25 cellular contexts compared by ENCODE assay signal in genomic region chr9:135615666-135616620, GRCh38. TPM values are rescaled to one million over a fixed set of nuclear protein-coding genes. Genes with fewer than 3 reads are reported as not detected.
DNase-seq lines count a peak whose midpoint lies in the region; ATAC-seq and TF ChIP-seq lines count a peak whose summit lies in the region.
"Had no signal": no experiment of that assay in that cellular context is flagged by ENCODE, and none has a peak within 500 bp of the region (broad histone marks: within the 10 kb centered on the region; RNA-seq: fewer than 3 reads in every experiment).

No MANE protein-coding gene starts in this region.

- TF ChIP-seq CTCF in endodermal cell (conservative IDR thresholded peaks at IDR 0.05) (peak; percentile 62), type B pancreatic cell (conservative IDR thresholded peaks at IDR 0.05) (no peak)

- ATAC-seq in activated CD8-positive, alpha-beta memory T cell treated with anti-CD3 and anti-CD28 coated beads, Interleukin-2, amount 10 ng/mL, durations not matched to agents 7 days and 5 days = no peak
- ATAC-seq in HG03469 (IDR thresholded peaks at IDR 0.05; ENCODE audit: unreplicated experiment) = no peak
- no peak for ATAC-seq in HG02798 (IDR thresholded peaks at IDR 0.05; ENCODE audit: poor library complexity, unreplicated experiment)

- DNase-seq in activated CD8-positive, alpha-beta memory T cell treated with anti-CD3 and anti-CD28 coated beads, Interleukin-2, amount 10 ng/mL, durations not matched to agents 7 days and 5 days = peak; percentile 33
- DNase-seq in activated CD8-positive, alpha-beta memory T cell treated with anti-CD3 and anti-CD28 coated beads, Interleukin-2, amount 50 U/mL, for 48 hours = no peak
- peak; percentile 11 for DNase-seq in MG63
- DNase-seq in endodermal cell = peak; percentile 65
- DNase-seq in type B pancreatic cell (ENCODE audit: extremely low spot score, unreplicated experiment) = peak; percentile 62
- no peak for DNase-seq in effector CD8-positive, alpha-beta T cell (lab: John Stamatoyannopoulos, UW)
- DNase-seq: activated CD4-positive, alpha-beta T cell treated with anti-CD3 and anti-CD28 coated beads, Interleukin-2, amount 10 ng/mL, durations not matched to agents 7 days and 5 days; activated effector memory CD4-positive, alpha-beta T cell treated with anti-CD3 and anti-CD28 coated beads, Interleukin-2, amount 50 U/mL, for 16 hours; CD4-positive, CD25-positive, alpha-beta regulatory T cell; DMS79 treated with DMSO at 0.1 percent for 48 hours; NCI-H1436 treated with DMSO at 0.1 percent for 48 hours; NCI-H82; stimulated activated CD4-positive, alpha-beta T cell treated with anti-CD3 and anti-CD28 coated beads, Interleukin-4, amount 100 ng/mL, for 1 hour had no signal

- no peak overlapping the region for H3K4me3 ChIP-seq in MG63
- no peak overlapping the region for H3K4me3 ChIP-seq in endodermal cell (ENCODE audit: low read length)
- H3K4me3 ChIP-seq: smooth muscle cell had no signal

- H3K36me3 Mint-ChIP-seq in activated CD8-positive, alpha-beta memory T cell treated with anti-CD3 and anti-CD28 coated beads, Interleukin-2, amount 10 ng/mL, durations not matched to agents 7 days and 5 days = no peaks in the 10 kb centered on the region
- no peaks in the 10 kb centered on the region for H3K36me3 Mint-ChIP-seq in endodermal cell (ENCODE audit: low read depth)
- no peaks in the 10 kb centered on the region for H3K36me3 Mint-ChIP-seq in type B pancreatic cell
- H3K36me3 Mint-ChIP-seq: CD4-positive, CD25-positive, alpha-beta regulatory T cell had no signal

- H3K4me1 Mint-ChIP-seq in activated CD8-positive, alpha-beta memory T cell treated with anti-CD3 and anti-CD28 coated beads, Interleukin-2, amount 10 ng/mL, durations not matched to agents 7 days and 5 days = no peaks in the 10 kb centered on the region
- H3K4me1 Mint-ChIP-seq in endodermal cell (no peaks in the 10 kb centered on the region), type B pancreatic cell (ENCODE audit: unreplicated experiment) (peaks cover 3% of the 10 kb centered on the region)
- H3K4me1 Mint-ChIP-seq: activated CD4-positive, alpha-beta T cell treated with anti-CD3 and anti-CD28 coated beads, Interleukin-2, amount 10 ng/mL, durations not matched to agents 7 days and 5 days; CD4-positive, CD25-positive, alpha-beta regulatory T cell; nephron had no signal

- CTCF ChIA-PET in activated CD8-positive, alpha-beta memory T cell treated with anti-CD3 and anti-CD28 coated beads, Interleukin-2, amount 10 ng/mL, durations not matched to agents 7 days and 5 days (lab: Charles Lee) = no interaction called here

- peaks cover 2% of the 10 kb centered on the region for H3K27me3 Mint-ChIP-seq in activated CD8-positive, alpha-beta memory T cell treated with anti-CD3 and anti-CD28 coated beads, Interleukin-2, amount 10 ng/mL, durations not matched to agents 7 days and 5 days
- H3K27me3 Mint-ChIP-seq in endodermal cell (ENCODE audit: insufficient read depth) = no peaks in the 10 kb centered on the region
- peaks cover 12% of the 10 kb centered on the region for H3K27me3 Mint-ChIP-seq in type B pancreatic cell
- H3K27me3 Mint-ChIP-seq: activated CD4-positive, alpha-beta T cell treated with anti-CD3 and anti-CD28 coated beads, Interleukin-2, amount 10 ng/mL, durations not matched to agents 7 days and 5 days; CD4-positive, CD25-positive, alpha-beta regulatory T cell had no signal

- no peaks in the 10 kb centered on the region for H3K9me3 ChIP-seq in MG63
- H3K9me3 ChIP-seq in endodermal cell (ENCODE audit: control insufficient read depth, low read length) = no peaks in the 10 kb centered on the region

- no peaks in the 10 kb centered on the region for H3K4me1 ChIP-seq in endodermal cell (ENCODE audit: control insufficient read depth, insufficient read depth, low read length)

- H3K4me3 Mint-ChIP-seq in activated CD8-positive, alpha-beta memory T cell treated with anti-CD3 and anti-CD28 coated beads, Interleukin-2, amount 10 ng/mL, durations not matched to agents 7 days and 5 days = no peak overlapping the region
- no peak overlapping the region for H3K4me3 Mint-ChIP-seq in endodermal cell
- no peak overlapping the region for H3K4me3 Mint-ChIP-seq in type B pancreatic cell
- H3K4me3 Mint-ChIP-seq: activated CD4-positive, alpha-beta T cell treated with anti-CD3 and anti-CD28 coated beads, Interleukin-2, amount 10 ng/mL, durations not matched to agents 7 days and 5 days; CD4-positive, CD25-positive, alpha-beta regulatory T cell; dendritic cell treated with granulocyte-macrophage colony-stimulating factor and Interleukin-4, amounts not matched to agents 40 ng/mL and 50 ng/mL, for 4 days; nephron had no signal

- WGBS in endodermal cell (ENCODE audit: insufficient coverage in 1 of 2, insufficient read length in 1 of 2), 2 experiments = 86 to 88% methylated on average over 24 to 31 of the region's 31 CpGs

- H3K27ac ChIP-seq in endodermal cell (ENCODE audit: low read depth, low read length) = no peak overlapping the region
- H3K27ac ChIP-seq: epithelial cell of prostate had no signal

- no peak overlapping the region for H3K27ac Mint-ChIP-seq in activated CD8-positive, alpha-beta memory T cell treated with anti-CD3 and anti-CD28 coated beads, Interleukin-2, amount 10 ng/mL, durations not matched to agents 7 days and 5 days
- H3K27ac Mint-ChIP-seq in endodermal cell (no peak overlapping the region), type B pancreatic cell (peak overlapping the region; percentile 73)
- H3K27ac Mint-ChIP-seq: activated CD4-positive, alpha-beta T cell treated with anti-CD3 and anti-CD28 coated beads, Interleukin-2, amount 10 ng/mL, durations not matched to agents 7 days and 5 days; CD4-positive, CD25-positive, alpha-beta regulatory T cell; dendritic cell treated with granulocyte-macrophage colony-stimulating factor and Interleukin-4, amounts not matched to agents 40 ng/mL and 50 ng/mL, for 4 days; nephron had no signal

- H3K9me3 Mint-ChIP-seq in activated CD8-positive, alpha-beta memory T cell treated with anti-CD3 and anti-CD28 coated beads, Interleukin-2, amount 10 ng/mL, durations not matched to agents 7 days and 5 days (ENCODE audit: low read depth) = no peaks in the 10 kb centered on the region
- H3K9me3 Mint-ChIP-seq in endodermal cell (peaks cover 7% of the 10 kb centered on the region), type B pancreatic cell (no peaks in the 10 kb centered on the region)
- H3K9me3 Mint-ChIP-seq: activated CD4-positive, alpha-beta T cell treated with anti-CD3 and anti-CD28 coated beads, Interleukin-2, amount 10 ng/mL, durations not matched to agents 7 days and 5 days; dendritic cell treated with granulocyte-macrophage colony-stimulating factor and Interleukin-4, amounts not matched to agents 40 ng/mL and 50 ng/mL, for 4 days had no signal

- H3K9ac ChIP-seq in endodermal cell (ENCODE audit: extremely low read depth, low read length, poor library complexity, severe bottlenecking) = no peak overlapping the region

- H3K27me3 ChIP-seq in MG63 (no peaks in the 10 kb centered on the region; the same call in 1 of the 2 replicates), endodermal cell (ENCODE audit: control insufficient read depth, insufficient read depth, low read length, poor library complexity, severe bottlenecking) (no peaks in the 10 kb centered on the region)

- H3K36me3 ChIP-seq in MG63 (no peaks in the 10 kb centered on the region), endodermal cell (ENCODE audit: control insufficient read depth, insufficient read depth, low read length) (no peaks in the 10 kb centered on the region)

RNA-seq across cellular contexts. Expression of gene GLT6D1, which starts 23.4 kb away (rescaled TPM):
- total RNA-seq in activated CD8-positive, alpha-beta memory T cell treated with anti-CD3 and anti-CD28 coated beads, Interleukin-2, amount 10 ng/mL, durations not matched to agents 7 days and 5 days = not detected
- not detected in 2 replicates for total RNA-seq in MG63 (2014; rRNA removed; shearing (Covaris generic); ENCODE audit: low replicate concordance)
- under 1 TPM in 1 of 2 donors, not detected in 1; 0.60 TPM for total RNA-seq in endodermal cell
- not detected for polyA plus RNA-seq in endodermal cell (2013, experiment 1 of 2)
- not detected for polyA plus RNA-seq in endodermal cell (2013, experiment 2 of 2)
- total RNA-seq in type B pancreatic cell (ENCODE audit: low replicate concordance) = not detected in 2 replicates
- total RNA-seq: activated CD4-positive, alpha-beta T cell treated with anti-CD3 and anti-CD28 coated beads, Interleukin-2, amount 10 ng/mL, durations not matched to agents 7 days and 5 days; bronchial epithelial cell; CD4-positive, CD25-positive, alpha-beta regulatory T cell; frontal cortex; mesenteric fat pad; pulmonary artery endothelial cell; smooth muscle cell; ureter had no signal
- polyA plus RNA-seq: adipose tissue; CD4-positive, CD25-positive, alpha-beta regulatory T cell; smooth muscle cell had no signal

RNA-seq across cellular contexts. Expression of gene LCN9, which starts 47.2 kb away (rescaled TPM):
- not detected for total RNA-seq in activated CD8-positive, alpha-beta memory T cell treated with anti-CD3 and anti-CD28 coated beads, Interleukin-2, amount 10 ng/mL, durations not matched to agents 7 days and 5 days
- not detected in 2 replicates for total RNA-seq in MG63 (2014; rRNA removed; shearing (Covaris generic); ENCODE audit: low replicate concordance)
- total RNA-seq in endodermal cell (10 to 100 TPM in 1 of 2 donors, under 1 TPM in 1; 0.46 to 10.7 TPM), type B pancreatic cell (ENCODE audit: low replicate concordance) (1.1 and 2.0 TPM in 2 replicates)
- polyA plus RNA-seq in endodermal cell (2013, experiment 1 of 2) = not detected
- not detected for polyA plus RNA-seq in endodermal cell (2013, experiment 2 of 2)
- total RNA-seq: activated CD4-positive, alpha-beta T cell treated with anti-CD3 and anti-CD28 coated beads, Interleukin-2, amount 10 ng/mL, durations not matched to agents 7 days and 5 days; bronchial epithelial cell; CD4-positive, CD25-positive, alpha-beta regulatory T cell; frontal cortex; mesenteric fat pad; pulmonary artery endothelial cell; ureter had no signal
- polyA plus RNA-seq: CD4-positive, CD25-positive, alpha-beta regulatory T cell had no signal

RNA-seq across cellular contexts. Expression of gene PAEP, which starts 54.4 kb away (rescaled TPM):
- not detected for total RNA-seq in activated CD8-positive, alpha-beta memory T cell treated with anti-CD3 and anti-CD28 coated beads, Interleukin-2, amount 10 ng/mL, durations not matched to agents 7 days and 5 days
- total RNA-seq in MG63 (2014; rRNA removed; shearing (Covaris generic); ENCODE audit: low replicate concordance) = not detected in 2 replicates
- total RNA-seq in endodermal cell (not detected), type B pancreatic cell (ENCODE audit: low replicate concordance) (not detected in 2 replicates)
- not detected for polyA plus RNA-seq in endodermal cell (2013, experiment 1 of 2)
- not detected for polyA plus RNA-seq in endodermal cell (2013, experiment 2 of 2)
- total RNA-seq: activated CD4-positive, alpha-beta T cell treated with anti-CD3 and anti-CD28 coated beads, Interleukin-2, amount 10 ng/mL, durations not matched to agents 7 days and 5 days; bronchial epithelial cell; CD4-positive, CD25-positive, alpha-beta regulatory T cell; frontal cortex; mesenteric fat pad; pulmonary artery endothelial cell; ureter had no signal
- polyA plus RNA-seq: adipose tissue; CD4-positive, CD25-positive, alpha-beta regulatory T cell; smooth muscle cell had no signal

Comparison
In these comparisons a context has a peak if more than half of its experiments do, and no peak if none do; other contexts are left out.
1. DNase-seq: peak in activated CD8-positive, alpha-beta memory T cell treated with anti-CD3 and anti-CD28 coated beads, Interleukin-2, amount 10 ng/mL, durations not matched to agents 7 days and 5 days (single experiment), MG63 (single experiment), endodermal cell (single experiment) and type B pancreatic cell (single experiment); none in activated CD8-positive, alpha-beta memory T cell treated with anti-CD3 and anti-CD28 coated beads, Interleukin-2, amount 50 U/mL, for 48 hours (single experiment) and effector CD8-positive, alpha-beta T cell (single experiment).